In genomic region chr6:27669278-27669797, GRCh38 we compare ENCODE assay signal across 8 cellular contexts.
DNase-seq lines count a peak whose midpoint lies in the region; ATAC-seq and TF ChIP-seq lines count a peak whose summit lies in the region.

No MANE protein-coding gene starts in this region.

- H3K36me3 ChIP-seq in MM.1S (replicated peaks; ENCODE audit: insufficient read depth, low read length) = no peaks in the 10 kb centered on the region

- DNase-seq in EL = peak; percentile 19
- no peak for DNase-seq in MM.1S
- peak; percentile 26 for DNase-seq in astrocyte of the hippocampus (ENCODE audit: low read depth, low spot score)
- peak in 1 of 10 donors; percentile 20 for DNase-seq in naive thymus-derived CD8-positive, alpha-beta T cell
- no peak for DNase-seq in NCI-H2196 (lab: John Stamatoyannopoulos, UW; ENCODE audit: unreplicated experiment)
- no peak for DNase-seq in activated CD4-positive, alpha-beta T cell treated with anti-CD3 and anti-CD28 coated beads, Interleukin-2, amount 50 U/mL, for 4 hours
- DNase-seq in cerebellum (ENCODE audit: low spot score) = no peak

- H3K36me3 Mint-ChIP-seq in naive thymus-derived CD8-positive, alpha-beta T cell = peaks cover 9 to 42% (median 14%) of the 10 kb centered on the region in 3 donors

- H4K20me1 ChIP-seq in MM.1S (ENCODE audit: insufficient read depth, low read length) = no peaks in the 10 kb centered on the region

- no peak overlapping the region for H2AFZ ChIP-seq in MM.1S (ENCODE audit: low read length)

- no peak overlapping the region for H3K27ac ChIP-seq in MM.1S (ENCODE audit: low read length)

- POLR2A ChIA-PET in naive thymus-derived CD8-positive, alpha-beta T cell (lab: Charles Lee) = interaction anchor here (1.2 kb wide), 1 partner anchor 14 kb away, joined by 4 read pairs; no protein-coding TSS in a partner anchor

- H3K27me3 ChIP-seq in MM.1S (replicated peaks; ENCODE audit: insufficient read depth, low read length) = no peaks in the 10 kb centered on the region; the same call in 1 of the 2 replicates

- peak overlapping the region in 7 of 10 donors; percentile 26 to 72 (median 42) for H3K4me3 Mint-ChIP-seq in naive thymus-derived CD8-positive, alpha-beta T cell

- H3F3A ChIP-seq in MM.1S (ENCODE audit: insufficient read depth, low read length) = peaks cover 11% of the 10 kb centered on the region; the same call in 1 of the 2 replicates

- peak in 1 of 2 donors; percentile 23 for ATAC-seq in naive thymus-derived CD8-positive, alpha-beta T cell
- ATAC-seq in HG03432 (IDR thresholded peaks at IDR 0.05; ENCODE audit: unreplicated experiment) = no peak

- peak overlapping the region in 3 of 10 donors; percentile 85 to 95 (median 91) for H3K27ac Mint-ChIP-seq in naive thymus-derived CD8-positive, alpha-beta T cell

- H3K9me3 ChIP-seq in MM.1S (replicated peaks; ENCODE audit: insufficient read depth, low read length) = no peaks in the 10 kb centered on the region

- H3K4me3 ChIP-seq in MM.1S (ENCODE audit: low read length) = peak overlapping the region; percentile 22; the same call in 1 of the 2 replicates

- peaks cover 0 to 63% (median 40%) of the 10 kb centered on the region in 9 donors for H3K9me3 Mint-ChIP-seq in naive thymus-derived CD8-positive, alpha-beta T cell

- no peak for TF ChIP-seq CTCF in MM.1S (IDR thresholded peaks at IDR 0.05; ENCODE audit: low read length)

- peaks cover 11 to 40% (median 20%) of the 10 kb centered on the region in 4 donors for H3K4me1 Mint-ChIP-seq in naive thymus-derived CD8-positive, alpha-beta T cell

- no peaks in the 10 kb centered on the region for H3K79me2 ChIP-seq in MM.1S (ENCODE audit: low read length)

- no peaks in the 10 kb centered on the region for H3K4me1 ChIP-seq in MM.1S (ENCODE audit: low read length)

- H3K9ac ChIP-seq in MM.1S (ENCODE audit: low read length) = no peak overlapping the region

- H3K4me2 ChIP-seq in MM.1S (ENCODE audit: low read depth, low read length) = peak overlapping the region; percentile 49

- H3K9me2 ChIP-seq in MM.1S (replicated peaks; ENCODE audit: insufficient read depth, low read length) = no peaks in the 10 kb centered on the region

- peaks cover 52 to 98% (median 86%) of the 10 kb centered on the region in 5 donors for H3K27me3 Mint-ChIP-seq in naive thymus-derived CD8-positive, alpha-beta T cell

Comparison
In these comparisons a context has a peak if more than half of its experiments do, and no peak if none do; other contexts are left out.
1. DNase-seq: peak in EL (single experiment) and astrocyte of the hippocampus (single experiment); none in MM.1S (single experiment), NCI-H2196 (single experiment), activated CD4-positive, alpha-beta T cell treated with anti-CD3 and anti-CD28 coated beads, Interleukin-2, amount 50 U/mL, for 4 hours (0 of 2) and cerebellum (single experiment).